ENCODE assay signal across 1 cellular context in genomic region chr3:52238193-52238760, GRCh38.
TF ChIP-seq lines count a peak whose summit lies in the region.

No MANE protein-coding gene starts in this region.

TF ChIP-seq in HepG2, 621 proteins besides CTCF, POLR2A, EP300 and RAD21 (continued from another document and continues in another):
- TF ChIP-seq PAXIP1 (CRISPR knock-in tag; conservative IDR thresholded peaks at IDR 0.05) (peak; percentile 84), ZNF234 (CRISPR knock-in tag; conservative IDR thresholded peaks at IDR 0.05) (0 out of 2 replicates have a peak, but pooled peaks have one; percentile 39), REPIN1 (CRISPR knock-in tag; IDR thresholded peaks at IDR 0.05; ENCODE audit: borderline replicate concordance, low read depth) (peak; percentile 45), RNF219 (CRISPR knock-in tag; IDR thresholded peaks at IDR 0.05) (no peak), MNT (IDR thresholded peaks at IDR 0.05) (peak; percentile 63), HOMEZ (CRISPR knock-in tag; IDR thresholded peaks at IDR 0.05; ENCODE audit: low read depth) (peak; percentile 12; the same call in 1 of the 2 replicates), FOXP1 (IDR thresholded peaks at IDR 0.05) (no peak), FOXP1 (CRISPR knock-in tag; IDR thresholded peaks at IDR 0.05) (peak; percentile 69), MTF2 (CRISPR knock-in tag; IDR thresholded peaks at IDR 0.05; ENCODE audit: borderline replicate concordance) (no peak), ZNF639 (CRISPR knock-in tag; conservative IDR thresholded peaks at IDR 0.05) (no peak), TBX3 (IDR thresholded peaks at IDR 0.05; ENCODE audit: borderline replicate concordance) (no peak), FOSL2 (CRISPR knock-in tag; IDR thresholded peaks at IDR 0.05) (peak; percentile 71), ARNT2 (CRISPR knock-in tag; IDR thresholded peaks at IDR 0.05; ENCODE audit: low read depth) (0 out of 2 replicates have a peak, but pooled peaks have one; percentile 42), ZSCAN21 (CRISPR knock-in tag; IDR thresholded peaks at IDR 0.05; ENCODE audit: borderline replicate concordance) (no peak), ZNF775 (CRISPR knock-in tag; IDR thresholded peaks at IDR 0.05; ENCODE audit: borderline replicate concordance) (0 out of 2 replicates have a peak, but pooled peaks have one; percentile 40), GLI4 (CRISPR knock-in tag; IDR thresholded peaks at IDR 0.05; ENCODE audit: borderline replicate concordance) (no peak), FOXO1 (CRISPR knock-in tag; IDR thresholded peaks at IDR 0.05) (peak; percentile 94), NPAS2 (CRISPR knock-in tag; IDR thresholded peaks at IDR 0.05; ENCODE audit: borderline replicate concordance) (no peak), NAIF1 (CRISPR knock-in tag; IDR thresholded peaks at IDR 0.05; ENCODE audit: borderline replicate concordance) (peak; percentile 65; the same call in 1 of the 2 replicates), KMT2B (CRISPR knock-in tag; IDR thresholded peaks at IDR 0.05) (no peak), ZNF567 (CRISPR knock-in tag; IDR thresholded peaks at IDR 0.05; ENCODE audit: borderline replicate concordance) (no peak), PHF21A (CRISPR knock-in tag; IDR thresholded peaks at IDR 0.05) (peak; percentile 75; the same call in 1 of the 2 replicates), ZNF282 (IDR thresholded peaks at IDR 0.05; ENCODE audit: partially characterized antibody) (no peak), ZBTB3 (CRISPR knock-in tag; IDR thresholded peaks at IDR 0.05; ENCODE audit: borderline replicate concordance, low read depth) (0 out of 2 replicates have a peak, but pooled peaks have one; percentile 58), SOX6 (IDR thresholded peaks at IDR 0.05) (no peak), SOX6 (CRISPR knock-in tag; IDR thresholded peaks at IDR 0.05) (peak; percentile 35), RARA (CRISPR knock-in tag; IDR thresholded peaks at IDR 0.05) (peak; percentile 92), HMGXB3 (CRISPR knock-in tag; IDR thresholded peaks at IDR 0.05; ENCODE audit: borderline replicate concordance) (peak; percentile 49; the same call in 1 of the 2 replicates), MTA1 (CRISPR knock-in tag; IDR thresholded peaks at IDR 0.05; ENCODE audit: borderline replicate concordance) (no peak), MIER3 (CRISPR knock-in tag; IDR thresholded peaks at IDR 0.05; ENCODE audit: borderline replicate concordance) (peak; percentile 70; the same call in 1 of the 2 replicates), ZNF790 (CRISPR knock-in tag; IDR thresholded peaks at IDR 0.05; ENCODE audit: borderline replicate concordance) (no peak; the same call in 1 of the 2 replicates), SKI (IDR thresholded peaks at IDR 0.05; ENCODE audit: partially characterized antibody) (peak; percentile 77), FOXA3 (CRISPR knock-in tag; IDR thresholded peaks at IDR 0.05) (peak; percentile 58), ZNF660 (CRISPR knock-in tag; IDR thresholded peaks at IDR 0.05; ENCODE audit: borderline replicate concordance, low read depth) (no peak), ZKSCAN1 (IDR thresholded peaks at IDR 0.05; ENCODE audit: low read length) (no peak), ZFP90 (CRISPR knock-in tag; IDR thresholded peaks at IDR 0.05; ENCODE audit: borderline replicate concordance) (no peak), ONECUT2 (CRISPR knock-in tag; IDR thresholded peaks at IDR 0.05) (no peak), SRSF9 (IDR thresholded peaks at IDR 0.05; ENCODE audit: borderline replicate concordance, insufficient read depth, low read depth, low read length, poor library complexity, severe bottlenecking) (no peak), ARHGAP35 (CRISPR knock-in tag; IDR thresholded peaks at IDR 0.05; ENCODE audit: borderline replicate concordance) (no peak), ZNF574 (CRISPR knock-in tag; IDR thresholded peaks at IDR 0.05) (peak; percentile 72), ZSCAN31 (CRISPR knock-in tag; IDR thresholded peaks at IDR 0.05; ENCODE audit: low read depth) (peak; percentile 92; the same call in 1 of the 2 replicates), AGO2 (optimal IDR thresholded peaks at IDR 0.05; ENCODE audit: low read depth, low read length) (no peak), ATF6 (CRISPR knock-in tag; conservative IDR thresholded peaks at IDR 0.05) (no peak), MIXL1 (CRISPR knock-in tag; IDR thresholded peaks at IDR 0.05) (no peak)
